In genomic region chr9:97861148-97861475, GRCh38 we compare ENCODE assay signal across 9 cellular contexts. TPM values are rescaled to one million over a fixed set of nuclear protein-coding genes. Genes with fewer than 3 reads are reported as not detected.
"Had no signal": no experiment of that assay in that cellular context is flagged by ENCODE, and none has a peak within 500 bp of the region (broad histone marks: within the 10 kb centered on the region; RNA-seq: fewer than 3 reads in every experiment).

No MANE protein-coding gene starts in this region.

- DNase-seq: GM23248, GOT3, H9, HCEC 1CT had no signal

- H3K4me3 ChIP-seq: GM23248 had no signal

- ATAC-seq: HepG2 had no signal

- H3K4me3 Mint-ChIP-seq: H9, IgD-negative memory B cell had no signal

- FAIRE-seq: H54, HepG2 had no signal

- H3K27ac Mint-ChIP-seq: H9, IgD-negative memory B cell had no signal

- H3K27ac ChIP-seq: GM23248, HL-60 had no signal

- H3K9ac ChIP-seq: GM23248 had no signal

- H2AFZ ChIP-seq: GM23248 had no signal

RNA-seq across cellular contexts. Expression of gene FOXE1, which starts 8.1 kb away (rescaled TPM):
- total RNA-seq: GM23248, H9, HepG2, HT1080 had no signal
- polyA plus RNA-seq: GM23248, HepG2, IgD-negative memory B cell had no signal
